In genomic region chr15:73397461-73397860, GRCh38 we compare ENCODE assay signal across 23 cellular contexts. TPM values are rescaled to one million over a fixed set of nuclear protein-coding genes. Genes with fewer than 3 reads are reported as not detected.
DNase-seq lines count a peak whose midpoint lies in the region; ATAC-seq and TF ChIP-seq lines count a peak whose summit lies in the region.
"Had no signal": no experiment of that assay in that cellular context is flagged by ENCODE, and none has a peak within 500 bp of the region (broad histone marks: within the 10 kb centered on the region; RNA-seq: fewer than 3 reads in every experiment).

No MANE protein-coding gene starts in this region.

- H3K36me3 ChIP-seq in neuronal stem cell (replicated peaks in 1 of 2; ENCODE audit: control insufficient read depth in 2 of 2, insufficient read depth in 2 of 2, low read length in 2 of 2), result no peaks in the 10 kb centered on the region

- no peak overlapping the region for H3K27ac ChIP-seq in neuronal stem cell (replicated peaks; ENCODE audit: low read length)

- H2BK5ac ChIP-seq in neuronal stem cell (ENCODE audit: low read length), result no peak overlapping the region

- no peak overlapping the region for H2BK15ac ChIP-seq in neuronal stem cell (ENCODE audit: low read length)

- no peak for TF ChIP-seq CTCF in WTC11 (IDR thresholded peaks at IDR 0.05)

- H3K14ac ChIP-seq in neuronal stem cell (ENCODE audit: low read length), result no peak overlapping the region

- no peak overlapping the region for H3K9ac ChIP-seq in neuronal stem cell (ENCODE audit: low read depth, low read length, poor library complexity)

- H3K4me3 Mint-ChIP-seq in WTC11, result no peak overlapping the region
- H3K4me3 Mint-ChIP-seq: CD4-positive, CD25-positive, alpha-beta regulatory T cell had no signal

- no peaks in the 10 kb centered on the region for H3K9me3 Mint-ChIP-seq in WTC11
- H3K9me3 Mint-ChIP-seq: CD4-positive, CD25-positive, alpha-beta regulatory T cell had no signal

- H3K79me1 ChIP-seq in neuronal stem cell (ENCODE audit: low read depth, low read length), result no peaks in the 10 kb centered on the region

- H3K36me3 Mint-ChIP-seq in WTC11, result no peaks in the 10 kb centered on the region
- H3K36me3 Mint-ChIP-seq: CD4-positive, CD25-positive, alpha-beta regulatory T cell had no signal

- peak; percentile 43 for ATAC-seq in WTC11
- no peak for ATAC-seq in GM19328 (IDR thresholded peaks at IDR 0.05; ENCODE audit: unreplicated experiment)
- no peak for ATAC-seq in HG03354 (IDR thresholded peaks at IDR 0.05; ENCODE audit: poor library complexity, severe bottlenecking, unreplicated experiment)
- ATAC-seq: HCT116, K562 had no signal

- CTCF ChIA-PET in WTC11 (lab: Charles Lee), result interaction anchor here (0.8 to 1.0 kb wide), 5 partner anchors 70 to 307 kb away, joined by 3 to 4 read pairs (median 3); no protein-coding TSS in a partner anchor

- peaks cover 0 to 2% of the 10 kb centered on the region in 2 donors for H3K9me3 ChIP-seq in neuronal stem cell (replicated peaks in 1 of 2; ENCODE audit: control insufficient read depth in 2 of 2, insufficient read depth in 1 of 2, low read depth in 1 of 2, low read length in 2 of 2)

- no peak overlapping the region for H3K4me3 ChIP-seq in neuronal stem cell (ENCODE audit: low read length in 2 of 2)
- H3K4me3 ChIP-seq: K562 had no signal

- peak overlapping the region; percentile 6 for H3K23ac ChIP-seq in neuronal stem cell (ENCODE audit: low read depth, low read length, poor library complexity)

- H4K8ac ChIP-seq in neuronal stem cell (ENCODE audit: low read depth, low read length), result no peak overlapping the region

- no peak overlapping the region for H3K4me2 ChIP-seq in neuronal stem cell (ENCODE audit: insufficient read depth, low read length, poor library complexity, severe bottlenecking)

- WGBS in neuronal stem cell (ENCODE audit: extremely low coverage in 2 of 2, insufficient read length in 2 of 2, insufficient replicate concordance in 1 of 2), 2 donors, result no CpG with 5 or more reads among the region's 5 CpGs

- H3K4ac ChIP-seq in neuronal stem cell (ENCODE audit: low read length), result no peak overlapping the region

- H4K91ac ChIP-seq in neuronal stem cell (ENCODE audit: low read depth, low read length, poor library complexity), result no peak overlapping the region

- no peak overlapping the region for H2AFZ ChIP-seq in neuronal stem cell (ENCODE audit: low read length)

- H2AK5ac ChIP-seq in neuronal stem cell (ENCODE audit: low read depth, low read length), result no peak overlapping the region

- H3K27me3 Mint-ChIP-seq in WTC11 (ENCODE audit: low read depth), result peaks cover 6% of the 10 kb centered on the region; the same call in 1 of the 2 replicates

- no peak overlapping the region for H2BK120ac ChIP-seq in neuronal stem cell (ENCODE audit: low read depth, low read length)

- no peak overlapping the region for H3K18ac ChIP-seq in neuronal stem cell (ENCODE audit: low read length)

- H3K4me1 Mint-ChIP-seq in WTC11, result peaks cover 34% of the 10 kb centered on the region
- H3K4me1 Mint-ChIP-seq: CD4-positive, CD25-positive, alpha-beta regulatory T cell had no signal

- peaks cover 0 to 3% (median 0%) of the 10 kb centered on the region in 3 experiments for H3K27me3 ChIP-seq in neuronal stem cell (ENCODE audit: control insufficient read depth in 3 of 3, insufficient read depth in 3 of 3, low read depth in 1 of 3, low read length in 3 of 3)

- POLR2A ChIA-PET in WTC11 (lab: Charles Lee), result no interaction called here

- peaks cover 0 to 3% of the 10 kb centered on the region in 2 donors for H3K4me1 ChIP-seq in neuronal stem cell (ENCODE audit: control insufficient read depth in 2 of 2, insufficient read depth in 1 of 2, low read depth in 1 of 2, low read length in 2 of 2)

- DNase-seq in NCI-H1694 (lab: John Stamatoyannopoulos, UW), result peak; percentile 21
- no peak for DNase-seq in NCI-H1694 treated with DMSO at 0.1 percent for 48 hours (lab: John Stamatoyannopoulos, UW)
- DNase-seq in NCI-H2171 treated with DMSO at 0.1 percent for 48 hours (lab: John Stamatoyannopoulos, UW), result peak; percentile 94
- DNase-seq in WTC11 (ENCODE audit: low spot score), result no peak
- no peak for DNase-seq in neuronal stem cell (ENCODE audit: low spot score)
- no peak for DNase-seq in activated CD8-positive, alpha-beta memory T cell treated with anti-CD3 and anti-CD28 coated beads, Interleukin-2, amount 50 U/mL, for 4 hours
- DNase-seq: 8988T; CD4-positive, CD25-positive, alpha-beta regulatory T cell; COR-L47; DMS153; GDM1; NCI-H1105; NCI-H187 treated with DMSO at 0.1 percent for 48 hours; NCI-H446; NCI-H774; SIG-M5 had no signal

- H3K27ac Mint-ChIP-seq in WTC11, result no peak overlapping the region

- no peak overlapping the region for H2BK12ac ChIP-seq in neuronal stem cell (ENCODE audit: low read length)

TF ChIP-seq in WTC11, 78 proteins besides CTCF, POLR2A, EP300 and RAD21 (continues in another document):
- TF ChIP-seq ATF3 (CRISPR knock-in tag; conservative IDR thresholded peaks at IDR 0.05) (no peak), FOXP1 (CRISPR knock-in tag; IDR thresholded peaks at IDR 0.05; ENCODE audit: borderline replicate concordance) (no peak), ZNF423 (CRISPR knock-in tag; IDR thresholded peaks at IDR 0.05) (no peak), NFYB (CRISPR knock-in tag; conservative IDR thresholded peaks at IDR 0.05; ENCODE audit: low read depth) (no peak), ZNF281 (CRISPR knock-in tag; IDR thresholded peaks at IDR 0.05) (no peak), ZBTB21 (CRISPR knock-in tag; IDR thresholded peaks at IDR 0.05; ENCODE audit: borderline replicate concordance) (no peak), FOXJ3 (CRISPR knock-in tag; IDR thresholded peaks at IDR 0.05; ENCODE audit: borderline replicate concordance) (no peak), ZNF532 (CRISPR knock-in tag; IDR thresholded peaks at IDR 0.05; ENCODE audit: borderline replicate concordance) (no peak), ZNF232 (CRISPR knock-in tag; IDR thresholded peaks at IDR 0.05) (no peak), SOX15 (CRISPR knock-in tag; IDR thresholded peaks at IDR 0.05) (no peak), NR1H2 (CRISPR knock-in tag; IDR thresholded peaks at IDR 0.05) (no peak), TEAD4 (CRISPR knock-in tag; IDR thresholded peaks at IDR 0.05) (no peak)

RNA-seq across cellular contexts. Expression of gene HCN4, which starts 28.7 kb away (rescaled TPM):
- total RNA-seq in WTC11 (2021), result 8.6 to 10.5 TPM (median 9.0 TPM) in 3 replicates
- polyA plus RNA-seq in neuronal stem cell (2013, experiment 1 of 2), result 1.5 TPM
- 1.6 TPM for polyA plus RNA-seq in neuronal stem cell (2013, experiment 2 of 2)
- total RNA-seq: CD4-positive, CD25-positive, alpha-beta regulatory T cell; Daoy; K562; RPMI7951 had no signal
- polyA plus RNA-seq: AG04450; CD4-positive, CD25-positive, alpha-beta regulatory T cell; K562 had no signal

RNA-seq across cellular contexts. Expression of gene REC114, which starts 45.5 kb away (rescaled TPM):
- total RNA-seq in WTC11 (2021), result not detected in 3 replicates
- not detected for polyA plus RNA-seq in neuronal stem cell (2013, experiment 1 of 2)
- polyA plus RNA-seq in neuronal stem cell (2013, experiment 2 of 2), result not detected
- total RNA-seq: CD4-positive, CD25-positive, alpha-beta regulatory T cell; Daoy; K562; RPMI7951 had no signal
- polyA plus RNA-seq: AG04450; CD4-positive, CD25-positive, alpha-beta regulatory T cell had no signal

Comparison
In these comparisons a context has a peak if more than half of its experiments do, and no peak if none do; other contexts are left out.
1. DNase-seq: peak in NCI-H1694 (single experiment) and NCI-H2171 treated with DMSO at 0.1 percent for 48 hours (single experiment); none in NCI-H1694 treated with DMSO at 0.1 percent for 48 hours (single experiment), WTC11 (single experiment), neuronal stem cell (single experiment) and activated CD8-positive, alpha-beta memory T cell treated with anti-CD3 and anti-CD28 coated beads, Interleukin-2, amount 50 U/mL, for 4 hours (single experiment).